In genomic region chr14:53515264-53515663, GRCh38 we compare ENCODE assay signal across 1 cellular context.
TF ChIP-seq lines count a peak whose summit lies in the region.

No MANE protein-coding gene starts in this region.

TF ChIP-seq in SK-N-SH treated with all-trans-retinoic acid at 6 μM for 48 hours, 23 proteins besides CTCF, POLR2A, EP300 and RAD21 (continued from another document):
- TF ChIP-seq PATZ1 (CRISPR knock-in tag; IDR thresholded peaks at IDR 0.05; ENCODE audit: borderline replicate concordance) (no peak), TOX (CRISPR knock-in tag; IDR thresholded peaks at IDR 0.05; ENCODE audit: borderline replicate concordance) (no peak), OSR1 (CRISPR knock-in tag; IDR thresholded peaks at IDR 0.05) (no peak), GLIS3 (CRISPR knock-in tag; IDR thresholded peaks at IDR 0.05) (no peak)
